In genomic region chr10:20474064-20474463, GRCh38 we compare ENCODE assay signal across 16 cellular contexts.
DNase-seq lines count a peak whose midpoint lies in the region; ATAC-seq and TF ChIP-seq lines count a peak whose summit lies in the region.
"Had no signal": no experiment of that assay in that cellular context is flagged by ENCODE, and none has a peak within 500 bp of the region (broad histone marks: within the 10 kb centered on the region; RNA-seq: fewer than 3 reads in every experiment).

No MANE protein-coding gene starts in this region.

- no peaks in the 10 kb centered on the region for H3K36me3 ChIP-seq in SJCRH30
- H3K36me3 ChIP-seq: BLaER1 treated with 17β-estradiol and CSF1 and Interleukin-3, amounts not matched to agents 10 nM and 100 nM; HAP-1 had no signal

- H3K9me3 ChIP-seq in SJCRH30 (replicated peaks), result no peaks in the 10 kb centered on the region
- H3K9me3 ChIP-seq: BLaER1 treated with 17β-estradiol and CSF1 and Interleukin-3, amounts not matched to agents 10 nM and 100 nM; HAP-1 had no signal

- peak overlapping the region; percentile 91 for H3K27ac ChIP-seq in SJCRH30
- H3K27ac ChIP-seq: BLaER1 treated with 17β-estradiol and CSF1 and Interleukin-3, amounts not matched to agents 10 nM and 100 nM; GM23248; HL-60 had no signal

- peaks cover 2% of the 10 kb centered on the region for H3K36me3 Mint-ChIP-seq in mesothelial cell of epicardium
- H3K36me3 Mint-ChIP-seq: CD8-positive, alpha-beta T cell had no signal

- peaks cover 13% of the 10 kb centered on the region for H3K9me3 Mint-ChIP-seq in mesothelial cell of epicardium

- H3K4me1 ChIP-seq in SJCRH30, result peaks cover 8% of the 10 kb centered on the region
- H3K4me1 ChIP-seq: BLaER1 treated with 17β-estradiol and CSF1 and Interleukin-3, amounts not matched to agents 10 nM and 100 nM; HAP-1 had no signal

- no peaks in the 10 kb centered on the region for H3K27me3 ChIP-seq in SJCRH30
- H3K27me3 ChIP-seq: BLaER1 treated with 17β-estradiol and CSF1 and Interleukin-3, amounts not matched to agents 10 nM and 100 nM had no signal

- H3K4me3 Mint-ChIP-seq in mesothelial cell of epicardium, result no peak overlapping the region
- H3K4me3 Mint-ChIP-seq: B cell; CD8-positive, alpha-beta T cell had no signal

- peaks cover 13% of the 10 kb centered on the region for H3K4me1 Mint-ChIP-seq in mesothelial cell of epicardium
- H3K4me1 Mint-ChIP-seq: B cell had no signal

- DNase-seq in SJCRH30 (no peak), mesothelial cell of epicardium (ENCODE audit: low spot score in 2 of 2, unreplicated experiment in 2 of 2) (no peak), occipital lobe (lab: John Stamatoyannopoulos, UW) (no peak), NCI-H2029 treated with DMSO at 0.1 percent for 48 hours (lab: John Stamatoyannopoulos, UW) (no peak)
- DNase-seq: Calu3; CD8-positive, alpha-beta T cell; DMS79 treated with DMSO at 0.1 percent for 48 hours; GF-D8; GM23248 had no signal

- no peaks in the 10 kb centered on the region for H3K27me3 Mint-ChIP-seq in mesothelial cell of epicardium (ENCODE audit: low read depth)
- H3K27me3 Mint-ChIP-seq: B cell had no signal

- ATAC-seq in GM19025 (IDR thresholded peaks at IDR 0.05; ENCODE audit: low read depth, unreplicated experiment) (peak; percentile 66), HG02798 (IDR thresholded peaks at IDR 0.05; ENCODE audit: poor library complexity, unreplicated experiment) (peak; percentile 67), HG02763 (IDR thresholded peaks at IDR 0.05; ENCODE audit: unreplicated experiment) (no peak)
- ATAC-seq: CD8-positive, alpha-beta T cell had no signal

- H3K4me3 ChIP-seq in SJCRH30, result no peak overlapping the region
- H3K4me3 ChIP-seq: BLaER1 treated with 17β-estradiol and CSF1 and Interleukin-3, amounts not matched to agents 10 nM and 100 nM; GM23248; HAP-1 had no signal

- H3K27ac Mint-ChIP-seq in mesothelial cell of epicardium, result peak overlapping the region; percentile 5
- H3K27ac Mint-ChIP-seq: B cell; CD8-positive, alpha-beta T cell had no signal

- TF ChIP-seq CTCF in mesothelial cell of epicardium (IDR thresholded peaks at IDR 0.05; ENCODE audit: unreplicated experiment), result no peak
